Comparison of ENCODE assay signal across 9 cellular contexts in the genomic region with DNA sequence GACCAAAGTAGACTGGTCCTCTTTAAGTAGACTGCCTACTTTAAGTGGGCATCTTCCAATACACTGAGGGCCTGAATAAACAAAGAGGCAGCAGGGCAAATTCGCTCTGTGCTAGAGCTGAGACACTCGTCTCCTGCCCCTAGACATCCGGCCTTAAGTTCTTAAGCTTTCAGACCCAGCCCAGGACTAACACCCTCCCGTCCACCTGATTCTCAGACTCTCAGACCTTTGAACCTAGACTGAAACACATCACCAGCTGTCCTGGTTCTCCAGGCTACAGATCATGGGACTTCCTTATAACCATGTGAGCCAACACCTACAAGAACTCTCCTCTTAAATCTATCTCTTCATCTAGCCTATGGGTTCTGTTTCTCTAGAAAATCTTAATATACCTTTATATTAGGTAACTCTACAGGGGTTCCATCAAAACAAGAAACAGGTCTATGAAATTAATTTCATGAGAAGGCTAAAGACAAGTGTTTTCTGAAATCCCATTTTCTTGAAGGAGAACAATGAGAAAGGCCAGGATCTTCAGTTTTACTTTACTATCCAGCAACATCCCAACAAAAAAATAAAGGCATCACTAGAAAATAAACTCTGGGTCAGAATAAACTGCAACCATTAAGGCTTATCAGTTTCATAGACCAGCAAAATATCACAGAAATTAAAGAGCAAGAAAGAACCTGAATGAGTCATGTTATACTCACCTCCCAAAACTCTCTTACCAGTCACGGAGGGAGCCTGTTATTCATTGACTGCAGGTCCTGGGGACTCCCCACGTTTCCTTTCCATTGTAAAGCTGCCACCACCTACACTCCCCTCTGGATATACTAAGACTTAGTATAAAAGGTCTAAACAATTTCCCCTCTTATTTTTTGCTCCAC. TPM values are rescaled to one million over a fixed set of nuclear protein-coding genes. Genes with fewer than 3 reads are reported as not detected.
A peak's percentile ranks its signal among the peaks of the same experiment; 100 is the strongest.
DNase-seq lines count a peak whose midpoint lies in the region; ATAC-seq and TF ChIP-seq lines count a peak whose summit lies in the region.
"Had no signal": no experiment of that assay in that cellular context is flagged by ENCODE, and none has a peak within 500 bp of the region (broad histone marks: within the 10 kb centered on the region; RNA-seq: fewer than 3 reads in every experiment).

No MANE protein-coding gene starts in this region.

- in situ Hi-C loops in GM13977 (cut with MboI; ENCODE audit: low pct_unique_long_range_greater_than_20kb, low sequenced_read_pairs, unreplicated experiment): no loop called here

- H3K27me3 ChIP-seq in esophagus muscularis mucosa: no peaks in the 10 kb centered on the region

- TF ChIP-seq POLR2A in esophagus muscularis mucosa (IDR thresholded peaks at IDR 0.05; ENCODE audit: low read depth): no peak

- TF ChIP-seq CTCF in esophagus muscularis mucosa (IDR thresholded peaks at IDR 0.05) (no peak), GM13977 (IDR thresholded peaks at IDR 0.05; ENCODE audit: extremely low read depth, insufficient read depth, missing control alignments) (no peak)

- intact Hi-C loops in esophagus muscularis mucosa (cut with DNase I) (no loop called here), head of caudate nucleus (cut with DNase I) (no loop called here)

- no peaks in the 10 kb centered on the region for H3K9me3 ChIP-seq in esophagus muscularis mucosa

- H3K27ac ChIP-seq in esophagus muscularis mucosa (replicated peaks in 1 of 4): peak overlapping the region; percentile 18 to 61 (median 40)

- ATAC-seq in GM19324 (IDR thresholded peaks at IDR 0.05; ENCODE audit: low FRiP score, unreplicated experiment) (peak; percentile 68), HG02840 (IDR thresholded peaks at IDR 0.05; ENCODE audit: low FRiP score, unreplicated experiment) (no peak)

- H3K4me1 ChIP-seq in esophagus muscularis mucosa: peaks cover 24 to 56% (median 39%) of the 10 kb centered on the region in 4 donors

- DNase-seq in NCI-H82 (lab: John Stamatoyannopoulos, UW) (peak; percentile 90), esophagus muscularis mucosa (ENCODE audit: extremely low spot score) (peak; percentile 62), GM13977 (ENCODE audit: low spot score) (no peak), NCI-H446 treated with DMSO at 0.1 percent for 48 hours (lab: John Stamatoyannopoulos, UW) (no peak), head of caudate nucleus (no peak)
- DNase-seq in stimulated activated CD4-positive, alpha-beta T cell treated with anti-CD3 and anti-CD28 coated beads, Interleukin-15, amount 100 ng/mL, for 24 hours: peak; percentile 52
- DNase-seq: Kasumi-1 had no signal

- WGBS in esophagus muscularis mucosa: 76% methylated on average over 6 of the region's 6 CpGs

- H3K36me3 ChIP-seq in esophagus muscularis mucosa: no peaks in the 10 kb centered on the region

- TF ChIP-seq EP300 in esophagus muscularis mucosa (IDR thresholded peaks at IDR 0.05): no peak

- H3K4me3 ChIP-seq in esophagus muscularis mucosa: no peak overlapping the region

RNA-seq across cellular contexts. Expression of gene ADGRA3, which starts 14.8 kb away (rescaled TPM):
- 10 to 100 TPM; 24.9 to 41.0 (median 35.3) TPM for total RNA-seq in esophagus muscularis mucosa

Comparison
In these comparisons a context has a peak if more than half of its experiments do, and no peak if none do; other contexts are left out.
1. DNase-seq: peak in NCI-H82 (single experiment), esophagus muscularis mucosa (single experiment) and stimulated activated CD4-positive, alpha-beta T cell treated with anti-CD3 and anti-CD28 coated beads, Interleukin-15, amount 100 ng/mL, for 24 hours (single experiment); none in GM13977 (single experiment), NCI-H446 treated with DMSO at 0.1 percent for 48 hours (single experiment) and head of caudate nucleus (0 of 42).